ENCODE assay signal across 9 cellular contexts in the genomic region with DNA sequence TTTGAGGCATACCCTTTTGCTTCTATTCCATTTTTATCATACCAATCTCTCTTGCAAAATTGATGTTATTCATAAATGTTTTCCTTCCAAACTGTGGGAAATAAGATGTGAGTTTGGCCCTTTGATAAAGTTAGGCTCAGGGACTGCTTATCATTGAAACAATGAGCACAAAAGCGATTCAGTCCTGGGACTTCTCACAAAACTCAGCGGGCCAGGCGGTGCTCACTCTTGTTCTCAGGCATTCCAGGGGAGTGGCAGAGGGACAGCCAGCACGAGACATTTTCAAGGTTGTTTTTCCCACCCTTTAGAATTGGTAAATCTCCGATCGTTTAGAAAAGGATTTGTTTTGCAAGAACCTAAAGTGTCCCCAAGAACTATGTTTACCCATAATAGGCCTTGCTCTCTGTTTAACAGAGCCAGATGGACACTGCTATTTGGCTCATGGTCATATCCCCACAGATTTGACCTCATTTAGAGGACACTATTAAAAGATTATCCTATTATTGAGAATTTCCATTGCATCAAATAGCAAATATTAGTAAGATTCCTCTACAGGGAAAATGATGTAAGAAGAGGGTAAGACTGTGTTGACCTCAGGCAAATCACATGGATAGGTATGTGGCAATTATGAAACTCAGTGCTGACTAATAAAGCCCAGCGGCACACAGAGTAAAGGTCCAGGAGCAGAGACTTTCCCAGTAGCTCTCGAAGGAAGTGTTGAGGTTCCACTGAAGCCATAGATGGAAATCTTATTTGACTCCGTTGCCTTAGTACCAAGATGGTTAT.
DNase-seq lines count a peak whose midpoint lies in the region; ATAC-seq and TF ChIP-seq lines count a peak whose summit lies in the region.
"Had no signal": no experiment of that assay in that cellular context is flagged by ENCODE, and none has a peak within 500 bp of the region (broad histone marks: within the 10 kb centered on the region; RNA-seq: fewer than 3 reads in every experiment).

No MANE protein-coding gene starts in this region.

- peaks cover 5 to 11% of the 10 kb centered on the region in 2 experiments; a peak in 3 of 4 replicates for H3K4me1 ChIP-seq in HCT116 (ENCODE audit: control insufficient read depth in 1 of 2, insufficient read depth in 2 of 2, low read length in 2 of 2)
- H3K4me1 ChIP-seq in skeletal muscle satellite cell (ENCODE audit: control insufficient read depth, insufficient read depth, low read length): peaks cover 23% of the 10 kb centered on the region

- H3K36me3 ChIP-seq in HCT116 (ENCODE audit: control insufficient read depth in 1 of 2, insufficient read depth in 2 of 2, low read length in 2 of 2): no peaks in the 10 kb centered on the region
- H3K36me3 ChIP-seq in skeletal muscle satellite cell (ENCODE audit: insufficient read depth, low read length): peaks cover 8% of the 10 kb centered on the region

- POLR2A ChIA-PET in HCT116 (lab: Charles Lee): no interaction called here

- RAD21 ChIA-PET in HCT116 (lab: Charles Lee; ENCODE audit: low non-redundant PET in 1 of 2, low total read pairs in 2 of 2, uncharacterized antibody in 2 of 2, unreplicated experiment in 2 of 2): no interaction called here

- H3K27ac ChIP-seq in HCT116 (ENCODE audit: low read depth, low read length): no peak overlapping the region

- H3K4me1 Mint-ChIP-seq in T-helper 17 cell: no peaks in the 10 kb centered on the region

- H3K27ac Mint-ChIP-seq in T-helper 17 cell: peak overlapping the region; percentile 21

- H3K4me3 ChIP-seq in HCT116 (replicated peaks in 1 of 2; ENCODE audit: low read depth in 1 of 2, low read length in 2 of 2) (no peak overlapping the region), fibroblast of villous mesenchyme (ENCODE audit: low read depth, low read length) (no peak overlapping the region), skeletal muscle satellite cell (ENCODE audit: low read length) (no peak overlapping the region)

- TF ChIP-seq CTCF in HCT116 (IDR thresholded peaks at IDR 0.05 in 2 of 3, conservative IDR thresholded peaks at IDR 0.05 in 1 of 3; ENCODE audit: borderline replicate concordance in 1 of 3, insufficient read depth in 1 of 3, low read depth in 2 of 3, low read length in 2 of 3) (no peak), fibroblast of villous mesenchyme (IDR thresholded peaks at IDR 0.05; ENCODE audit: insufficient read depth, low read depth, low read length) (no peak)

- H3K27me3 Mint-ChIP-seq in T-helper 17 cell: peaks cover 19% of the 10 kb centered on the region

- no peaks in the 10 kb centered on the region for H3K79me2 ChIP-seq in HCT116 (ENCODE audit: insufficient read depth, low read length)

- no peak overlapping the region for H3K4me2 ChIP-seq in HCT116 (ENCODE audit: low read length)
- H3K4me2 ChIP-seq in skeletal muscle satellite cell (ENCODE audit: low read length): no peak overlapping the region

- H3K4me3 Mint-ChIP-seq in T-helper 17 cell: peak overlapping the region; percentile 3

- ATAC-seq in HCT116 (no peak), T-helper 17 cell (peak; percentile 36), HG02798 (IDR thresholded peaks at IDR 0.05; ENCODE audit: poor library complexity, unreplicated experiment) (no peak), GM19455 (IDR thresholded peaks at IDR 0.05; ENCODE audit: unreplicated experiment) (no peak), GM21360 (IDR thresholded peaks at IDR 0.05; ENCODE audit: unreplicated experiment) (no peak)

- H3K9ac ChIP-seq in HCT116 (ENCODE audit: low read length) (no peak overlapping the region), skeletal muscle satellite cell (ENCODE audit: low read depth, low read length) (peak overlapping the region; percentile 64)

- no peak for TF ChIP-seq POLR2A in HCT116 (IDR thresholded peaks at IDR 0.05; ENCODE audit: borderline replicate concordance, extremely low read depth, insufficient read depth, insufficient read length)

- no peaks in the 10 kb centered on the region for H4K20me1 ChIP-seq in HCT116 (ENCODE audit: insufficient read depth)

- TF ChIP-seq RAD21 in HCT116 (IDR thresholded peaks at IDR 0.05; ENCODE audit: low read depth): no peak

- H3K36me3 Mint-ChIP-seq in T-helper 17 cell (ENCODE audit: low read depth): no peaks in the 10 kb centered on the region

- H3K27me3 ChIP-seq in HCT116 (ENCODE audit: insufficient read depth, low read length): no peaks in the 10 kb centered on the region
- H3K27me3 ChIP-seq in skeletal muscle satellite cell (ENCODE audit: control insufficient read depth, insufficient read depth, low read length): no peaks in the 10 kb centered on the region

- H3K9me3 ChIP-seq in HCT116 (ENCODE audit: control insufficient read depth in 1 of 2, insufficient read depth in 1 of 2, low read depth in 1 of 2, low read length in 2 of 2): no peaks in the 10 kb centered on the region
- H3K9me3 ChIP-seq in T-helper 17 cell (ENCODE audit: control insufficient read depth, low read length, poor library complexity, severe bottlenecking): no peaks in the 10 kb centered on the region
- no peaks in the 10 kb centered on the region for H3K9me3 ChIP-seq in skeletal muscle satellite cell (replicated peaks; ENCODE audit: low read length)

- no peak overlapping the region for H2AFZ ChIP-seq in HCT116 (ENCODE audit: low read depth, low read length, poor library complexity, severe bottlenecking)

- BruUV-seq in HCT116 (replicated peaks; lab: Mats Ljungman, UMichigan): no TSS peak

- peak; percentile 13 for DNase-seq in HCT116 (ENCODE audit: low read depth, low spot score)
- no peak for DNase-seq in T-helper 17 cell
- DNase-seq in fibroblast of villous mesenchyme (ENCODE audit: low read depth): peak; percentile 78
- DNase-seq in central memory CD4-positive, alpha-beta T cell: no peak
- DNase-seq: posterior cingulate gyrus had no signal

- H3K9me2 ChIP-seq in HCT116 (ENCODE audit: insufficient read depth): no peaks in the 10 kb centered on the region

- CTCF ChIA-PET in HCT116 (lab: Charles Lee): no interaction called here

- intact Hi-C loops in HCT116 (cut with micrococcal nuclease): no loop called here

TF ChIP-seq in HCT116, 20 proteins besides CTCF, POLR2A, EP300 and RAD21:
- no peak for TF ChIP-seq SIN3A (IDR thresholded peaks at IDR 0.05; ENCODE audit: low read depth)
- peak; percentile 51; the same call in 1 of the 2 replicates for TF ChIP-seq ATF3 (IDR thresholded peaks at IDR 0.05)
- TF ChIP-seq SP1 (IDR thresholded peaks at IDR 0.05; ENCODE audit: low read depth): peak; percentile 53; the same call in 1 of the 2 replicates
- TF ChIP-seq FOSL1 (IDR thresholded peaks at IDR 0.05; ENCODE audit: low read depth): peak; percentile 33; the same call in 1 of the 2 replicates
- no peak for TF ChIP-seq CBX3 (IDR thresholded peaks at IDR 0.05; ENCODE audit: low read depth)
- peak; percentile 54; the same call in 1 of the 2 replicates for TF ChIP-seq JUND (IDR thresholded peaks at IDR 0.05)
- TF ChIP-seq EGR1 (IDR thresholded peaks at IDR 0.05; ENCODE audit: low read depth): no peak; the same call in 1 of the 2 replicates
- no peak for TF ChIP-seq YY1 (IDR thresholded peaks at IDR 0.05; ENCODE audit: extremely low read depth, insufficient replicate concordance, low read depth, low read length)
- TF ChIP-seq CEBPB (IDR thresholded peaks at IDR 0.05; ENCODE audit: low read depth): peak; percentile 95
TF ChIP-seq in HCT116: peak in this region for 5.

Comparison
In these comparisons a context has a peak if more than half of its experiments do, and no peak if none do; other contexts are left out.
1. DNase-seq: peak in HCT116 (single experiment) and fibroblast of villous mesenchyme (single experiment); none in T-helper 17 cell (0 of 3) and central memory CD4-positive, alpha-beta T cell (single experiment).